21 cellular contexts compared by ENCODE assay signal in the genomic region with DNA sequence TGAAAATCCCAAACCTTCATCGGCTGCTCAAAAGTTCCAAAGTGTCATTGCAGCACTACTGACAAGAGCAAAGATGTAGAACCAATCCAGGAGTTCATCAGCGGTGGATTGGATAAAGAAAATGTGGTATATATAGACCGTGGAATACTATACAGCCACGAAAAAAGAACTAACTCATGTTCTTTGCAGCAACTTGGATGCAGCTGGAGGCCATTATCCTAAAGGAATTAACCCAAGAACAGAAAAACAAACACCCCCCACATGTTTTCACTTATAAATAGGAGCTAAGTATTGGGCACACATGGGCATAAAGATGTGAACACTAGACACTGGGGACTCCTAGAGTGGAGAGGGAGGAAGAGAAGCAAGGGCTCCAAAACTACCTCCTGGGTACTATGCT. TPM values are rescaled to one million over a fixed set of nuclear protein-coding genes. Genes with fewer than 3 reads are reported as not detected.
DNase-seq lines count a peak whose midpoint lies in the region; ATAC-seq, FAIRE-seq and TF ChIP-seq lines count a peak whose summit lies in the region.
"Had no signal": no experiment of that assay in that cellular context is flagged by ENCODE, and none has a peak within 500 bp of the region (broad histone marks: within the 10 kb centered on the region; RNA-seq: fewer than 3 reads in every experiment).

No MANE protein-coding gene starts in this region.

- no peak for TF ChIP-seq CTCF in HEK293 (tag by site-specific recombination; IDR thresholded peaks at IDR 0.05)
- TF ChIP-seq CTCF in K562 (IDR thresholded peaks at IDR 0.05 in 2 of 3, conservative IDR thresholded peaks at IDR 0.05 in 1 of 3; ENCODE audit: insufficient read depth in 2 of 3, low read depth in 1 of 3, low read length in 3 of 3): no peak
- no peak for TF ChIP-seq CTCF in fibroblast of villous mesenchyme (IDR thresholded peaks at IDR 0.05; ENCODE audit: insufficient read depth, low read depth, low read length)

- no peaks in the 10 kb centered on the region for H3K4me1 ChIP-seq in HEK293 (ENCODE audit: control insufficient read depth, insufficient read depth, low read length)
- peaks cover 21 to 27% of the 10 kb centered on the region in 2 experiments; a peak in 4 of 5 replicates for H3K4me1 ChIP-seq in K562 (replicated peaks in 1 of 2; ENCODE audit: control insufficient read depth in 2 of 2, insufficient read depth in 2 of 2, low read length in 2 of 2)
- H3K4me1 ChIP-seq: Caco-2 had no signal

- no peaks in the 10 kb centered on the region for H3K36me3 ChIP-seq in HEK293 (ENCODE audit: control insufficient read depth in 2 of 2, insufficient read depth in 1 of 2, low read length in 2 of 2)
- H3K36me3 ChIP-seq in K562 (ENCODE audit: control insufficient read depth, insufficient read depth, low read length): no peaks in the 10 kb centered on the region
- H3K36me3 ChIP-seq: BE2C had no signal

- H4K20me1 ChIP-seq in K562 (replicated peaks; ENCODE audit: control insufficient read depth, insufficient read depth, low read length): no peaks in the 10 kb centered on the region

- 45% methylated on average over 4 of the region's 4 CpGs for WGBS in K562 (ENCODE audit: insufficient coverage, low coverage, missing lambda C conversion rate)

- H3K4me3 ChIP-seq in HEK293 (ENCODE audit: low read depth, low read length) (no peak overlapping the region), K562 (no peak overlapping the region), fibroblast of villous mesenchyme (ENCODE audit: low read depth, low read length) (no peak overlapping the region)

- no peak for DNase-seq in K562 (ENCODE audit: extremely low read depth in 1 of 4, low spot score in 3 of 4)
- DNase-seq in fibroblast of villous mesenchyme (ENCODE audit: low read depth): peak; percentile 8
- no peak for DNase-seq in stimulated activated CD4-positive, alpha-beta T cell treated with anti-CD3 and anti-CD28 coated beads, Interleukin-2, amount 100 ng/mL, for 24 hours
- DNase-seq in NCI-H446 treated with DMSO at 0.1 percent for 48 hours (lab: John Stamatoyannopoulos, UW): no peak
- DNase-seq in stimulated activated naive CD4-positive, alpha-beta T cell (lab: John Stamatoyannopoulos, UW): no peak
- DNase-seq in left ventricle myocardium superior: no peak
- DNase-seq: ACHN; BE2C; CD4-positive, alpha-beta T cell; GDM1; GOT3; H9 had no signal

- H3K9me1 ChIP-seq in K562 (ENCODE audit: control insufficient read depth, insufficient read depth, low read length): no peaks in the 10 kb centered on the region

- no peak for TF ChIP-seq EP300 in K562 (IDR thresholded peaks at IDR 0.05; ENCODE audit: low read length)

- H3K27ac ChIP-seq in HEK293 (ENCODE audit: extremely low read depth, low read depth, low read length) (no peak overlapping the region), K562 (ENCODE audit: extremely low read depth, low read depth, low read length) (no peak overlapping the region)
- H3K27ac ChIP-seq: C4-2B had no signal

- no peaks in the 10 kb centered on the region for H3K79me2 ChIP-seq in K562 (ENCODE audit: control insufficient read depth, insufficient read depth, low read length)

- in situ Hi-C loops in K562 (cut with MboI): no loop called here

- TF ChIP-seq POLR2A in K562 (conservative IDR thresholded peaks at IDR 0.05): no peak

- ATAC-seq in K562: no peak
- no peak for ATAC-seq in left ventricle myocardium superior

- TF ChIP-seq RAD21 in K562 (CRISPR knock-in tag; conservative IDR thresholded peaks at IDR 0.05 in 1 of 2, IDR thresholded peaks at IDR 0.05 in 1 of 2): no peak

- H3K4me2 ChIP-seq in K562 (ENCODE audit: insufficient read depth, low read length): 0 out of 2 replicates have a peak overlapping the region, but pooled peaks have one; percentile 6

- POLR2A ChIA-PET in HEK293 (lab: Yijun Ruan, JAX) (no interaction called here), K562 (lab: Yijun Ruan, JAX) (interaction anchor here (0.6 to 0.9 kb wide), 3 partner anchors 21 to 1052 kb away, joined by 3 to 4 read pairs (median 3); no protein-coding TSS in a partner anchor)

- no TSS peak for BruUV-seq in K562 (replicated peaks; lab: Mats Ljungman, UMichigan)

- H3K9me3 ChIP-seq in HEK293 (ENCODE audit: control insufficient read depth, insufficient read depth, low read depth, low read length) (no peaks in the 10 kb centered on the region), K562 (replicated peaks; ENCODE audit: control insufficient read depth, insufficient read depth, low read depth, low read length) (no peaks in the 10 kb centered on the region)
- H3K9me3 ChIP-seq: BE2C, Caco-2 had no signal

- no peak overlapping the region for H3K9ac ChIP-seq in K562 (ENCODE audit: insufficient read depth in 1 of 2, low read depth in 2 of 2, low read length in 2 of 2)

- intact Hi-C loops in K562 (cut with micrococcal nuclease): no loop called here
- intact Hi-C loops in left ventricle myocardium superior (cut with micrococcal nuclease): no loop called here

- CTCF ChIA-PET in HEK293 (lab: Yijun Ruan, JAX) (interaction anchor here (0.5 kb wide), 1 partner anchor 686 kb away, joined by 3 read pairs; no protein-coding TSS in a partner anchor), K562 (lab: Yijun Ruan, JAX; ENCODE audit: low intra/inter-chr PET ratio) (no interaction called here)

- H2AFZ ChIP-seq in K562 (ENCODE audit: low read depth, low read length): no peak overlapping the region

- H3K27me3 ChIP-seq in K562 (ENCODE audit: control insufficient read depth in 2 of 2, insufficient read depth in 2 of 2, low read length in 2 of 2): no peaks in the 10 kb centered on the region; a peak in 1 of 5 replicates
- H3K27me3 ChIP-seq: BE2C had no signal

- no peak for FAIRE-seq in K562 (lab: Jason Lieb, UNC)
- FAIRE-seq: A204.1, D721Med, GM12892, GM18507 had no signal

TF ChIP-seq in HEK293, 187 proteins besides CTCF, POLR2A, EP300 and RAD21 (continues in another document):
- TF ChIP-seq ZNF157 (tag by site-specific recombination; IDR thresholded peaks at IDR 0.05) (no peak), ZNF571 (tag by site-specific recombination; IDR thresholded peaks at IDR 0.05) (no peak), ZNF677 (tag by site-specific recombination; IDR thresholded peaks at IDR 0.05) (no peak)

TF ChIP-seq in K562, 482 proteins besides CTCF, POLR2A, EP300 and RAD21 (continues in another document):
- no peak for TF ChIP-seq POLR2AphosphoS5 (IDR thresholded peaks at IDR 0.05; ENCODE audit: control insufficient read depth, insufficient read depth, low read depth, low read length)
- TF ChIP-seq CHD4 (IDR thresholded peaks at IDR 0.05; ENCODE audit: insufficient read depth, insufficient replicate concordance, low read depth, low read length, poor library complexity, severe bottlenecking): peak; percentile 77
- TF ChIP-seq JUND (IDR thresholded peaks at IDR 0.05; ENCODE audit: borderline replicate concordance, low read depth, low read length): no peak
- TF ChIP-seq JUND (tag; IDR thresholded peaks at IDR 0.05; ENCODE audit: borderline replicate concordance, low read depth, low read length): no peak
- TF ChIP-seq, protein P1, sequence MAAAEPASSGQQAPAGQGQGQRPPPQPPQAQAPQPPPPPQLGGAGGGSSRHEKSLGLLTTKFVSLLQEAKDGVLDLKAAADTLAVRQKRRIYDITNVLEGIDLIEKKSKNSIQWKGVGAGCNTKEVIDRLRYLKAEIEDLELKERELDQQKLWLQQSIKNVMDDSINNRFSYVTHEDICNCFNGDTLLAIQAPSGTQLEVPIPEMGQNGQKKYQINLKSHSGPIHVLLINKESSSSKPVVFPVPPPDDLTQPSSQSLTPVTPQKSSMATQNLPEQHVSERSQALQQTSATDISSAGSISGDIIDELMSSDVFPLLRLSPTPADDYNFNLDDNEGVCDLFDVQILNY (CRISPR knock-in tag; IDR thresholded peaks at IDR 0.05): no peak

RNA-seq across cellular contexts. Expression of gene PHYH, which starts 31.6 kb away (rescaled TPM):
- total RNA-seq in K562 (2011; cell fraction: chromatin; rRNA removed; ENCODE audit: low replicate concordance): 2.6 and 4.8 TPM in 2 replicates
- 1.1 and 1.8 TPM in 2 replicates for total RNA-seq in K562 (2011; cell fraction: nucleolus; rRNA removed)
- total RNA-seq in K562 (2011; cell fraction: nucleoplasm; rRNA removed): 2.4 and 2.8 TPM in 2 replicates
- total RNA-seq in K562 (2014; rRNA removed) (3.7 and 3.8 TPM in 2 replicates), K562 (2014; rRNA removed; fragmentation: Illumina TruSeq; extraction: Trizol) (4.0 and 4.4 TPM in 2 replicates), K562 (2015; rRNA removed; fragmentation: Illumina TruSeq; extraction: Trizol) (5.4 and 6.1 TPM in 2 replicates), K562 (2021) (4.9 and 5.2 TPM in 2 replicates), fibroblast of villous mesenchyme (14.5 and 16.0 TPM in 2 replicates), left ventricle myocardium superior (177 TPM)
- polyA plus RNA-seq in K562 (2011; rRNA removed) (5.7 and 6.1 TPM in 2 replicates), K562 (2014; fragmentation: Illumina TruSeq; extraction: Trizol) (5.8 and 6.5 TPM in 2 replicates), K562 (2014; fragmentation: Nextera tagmentation; extraction: Ambion mirVana) (1 to 10 TPM; 6.3 to 6.9 TPM), K562 (2014; rRNA removed) (4.2 and 6.2 TPM in 2 replicates)
- 4.8 and 5.3 TPM in 2 replicates for polyA plus RNA-seq in K562 (2011; cell fraction: cytosol; rRNA removed)
- polyA plus RNA-seq in K562 (2011; cell fraction: nucleus; rRNA removed): 2.5 and 3.2 TPM in 2 replicates
- polyA plus RNA-seq in K562 (2012): 7.6 and 14.7 TPM in 2 replicates
- polyA minus RNA-seq in K562 (2011; rRNA and poly(A)+ RNA removed): 2.0 and 2.5 TPM in 2 replicates
- polyA minus RNA-seq in K562 (2011; cell fraction: cytosol; rRNA and poly(A)+ RNA removed): 1.0 and 2.8 TPM in 2 replicates
- polyA minus RNA-seq in K562 (2011; cell fraction: nucleus; rRNA and poly(A)+ RNA removed): 0.81 and 1.00 TPM in 2 replicates

RNA-seq across cellular contexts. Expression of gene UCMA, which starts 34.1 kb away (rescaled TPM):
- total RNA-seq in K562 (2011; cell fraction: chromatin; rRNA removed; ENCODE audit: low replicate concordance): not detected in 2 replicates
- total RNA-seq in K562 (2011; cell fraction: nucleolus; rRNA removed): not detected in 2 replicates
- total RNA-seq in K562 (2011; cell fraction: nucleoplasm; rRNA removed): not detected in 2 replicates
- not detected in 2 replicates for total RNA-seq in K562 (2014; rRNA removed)
- not detected in 2 replicates for total RNA-seq in K562 (2014; rRNA removed; fragmentation: Illumina TruSeq; extraction: Trizol)
- total RNA-seq in K562 (2015; rRNA removed; fragmentation: Illumina TruSeq; extraction: Trizol): not detected in 2 replicates
- not detected in 2 replicates for total RNA-seq in K562 (2021)
- polyA plus RNA-seq in K562 (2011; rRNA removed): not detected in 2 replicates
- polyA plus RNA-seq in K562 (2011; cell fraction: cytosol; rRNA removed): not detected in 2 replicates
- not detected in 2 replicates for polyA plus RNA-seq in K562 (2011; cell fraction: nucleus; rRNA removed)
- polyA plus RNA-seq in K562 (2012): not detected in 2 replicates
- polyA plus RNA-seq in K562 (2014; fragmentation: Illumina TruSeq; extraction: Trizol): not detected in 2 replicates
- polyA plus RNA-seq in K562 (2014; fragmentation: Nextera tagmentation; extraction: Ambion mirVana): not detected
- polyA plus RNA-seq in K562 (2014; rRNA removed): not detected in 2 replicates
- not detected in 2 replicates for polyA minus RNA-seq in K562 (2011; rRNA and poly(A)+ RNA removed)
- polyA minus RNA-seq in K562 (2011; cell fraction: cytosol; rRNA and poly(A)+ RNA removed): not detected in 2 replicates
- polyA minus RNA-seq in K562 (2011; cell fraction: nucleus; rRNA and poly(A)+ RNA removed): not detected in 2 replicates
- not detected in 2 replicates for total RNA-seq in fibroblast of villous mesenchyme
- total RNA-seq in left ventricle myocardium superior: not detected
- total RNA-seq: Caco-2; CD4-positive, alpha-beta T cell; Daoy; H9; HT-29 had no signal

Comparison
In these comparisons a context has a peak if more than half of its experiments do, and no peak if none do; other contexts are left out.
1. RNA of gene PHYH, which starts 31.6 kb away (total RNA-seq): 177 TPM in left ventricle myocardium superior (single experiment); 14.5 to 16.0 TPM in fibroblast of villous mesenchyme and 1.1 to 6.1 TPM in K562; every median in the first group is over 10 times any median in the second.
2. Of the 44 proteins assayed by ChIP-seq in both K562 and HEK293: peak only in K562: none; only in HEK293: none; in both: ZNF146; in neither: 43.